ENCODE assay signal across 28 cellular contexts in genomic region chr10:11806706-11807105, GRCh38.
"Had no signal": no experiment of that assay in that cellular context is flagged by ENCODE, and none has a peak within 500 bp of the region (broad histone marks: within the 10 kb centered on the region; RNA-seq: fewer than 3 reads in every experiment).

No MANE protein-coding gene starts in this region.

- H3K9me3 ChIP-seq: heart left ventricle, lower lobe of right lung, mucosa of descending colon, pancreas, prostate gland, spleen, tibial nerve, upper lobe of left lung had no signal

- FAIRE-seq: pancreas, small intestine had no signal

- H3K4me3 ChIP-seq: heart left ventricle, hepatocyte, lower lobe of right lung, mucosa of descending colon, pancreas, prostate gland, spleen, tibial nerve, upper lobe of left lung had no signal

- H3K36me3 Mint-ChIP-seq: naive thymus-derived CD8-positive, alpha-beta T cell; stimulated activated memory B cell treated with anti-CD40 and anti-IgM and Interleukin-4, amounts not matched to agents 10 μg/mL and 1 μg/mL and 100 μg/mL, for 72 hours had no signal

- DNase-seq: heart left ventricle; islet precursor cell; lower lobe of right lung; mammary epithelial cell; mesenchymal stem cell; midbrain; mucosa of descending colon; naive thymus-derived CD8-positive, alpha-beta T cell; nucleus accumbens; pancreas; posterior cingulate gyrus; retina; right cardiac atrium; small intestine; spleen; stimulated activated CD4-positive, alpha-beta T cell treated with anti-CD3 and anti-CD28 coated beads, Interleukin-4, amount 100 ng/mL, for 24 hours; stimulated activated naive CD4-positive, alpha-beta T cell treated with Interleukin-2 at 50 U/mL for 16 hours; stimulated activated naive CD8-positive, alpha-beta T cell treated with anti-CD3 and anti-CD28 coated beads, Interleukin-15, amount 100 ng/mL, for 72 hours; substantia nigra; upper lobe of left lung had no signal

- H3K27me3 ChIP-seq: heart left ventricle, hepatocyte, pancreas, spleen, tibial nerve, upper lobe of left lung had no signal

- H3K36me3 ChIP-seq: heart left ventricle, lower lobe of right lung, pancreas, prostate gland, spleen, tibial nerve, upper lobe of left lung had no signal

- H3K27ac Mint-ChIP-seq: naive thymus-derived CD8-positive, alpha-beta T cell; stimulated activated memory B cell treated with anti-CD40 and anti-IgM and Interleukin-4, amounts not matched to agents 10 μg/mL and 1 μg/mL and 100 μg/mL, for 72 hours; stimulated activated naive CD8-positive, alpha-beta T cell treated with anti-CD3 and anti-CD28 coated beads, Interleukin-15, amount 100 ng/mL, for 72 hours had no signal

- H2AFZ ChIP-seq: hepatocyte had no signal

- H3K79me2 ChIP-seq: hepatocyte had no signal

- H3K4me3 Mint-ChIP-seq: naive thymus-derived CD8-positive, alpha-beta T cell; nephron; neural crest cell; stimulated activated memory B cell treated with anti-CD40 and anti-IgM and Interleukin-4, amounts not matched to agents 10 μg/mL and 1 μg/mL and 100 μg/mL, for 72 hours; stimulated activated naive CD8-positive, alpha-beta T cell treated with anti-CD3 and anti-CD28 coated beads, Interleukin-15, amount 100 ng/mL, for 72 hours had no signal

- H3K4me2 ChIP-seq: hepatocyte had no signal

- H3K27ac ChIP-seq: heart left ventricle, hepatocyte, lower lobe of right lung, pancreas, prostate gland, spleen, tibial nerve, upper lobe of left lung had no signal

- H3K4me1 Mint-ChIP-seq: naive thymus-derived CD8-positive, alpha-beta T cell; stimulated activated memory B cell treated with anti-CD40 and anti-IgM and Interleukin-4, amounts not matched to agents 10 μg/mL and 1 μg/mL and 100 μg/mL, for 72 hours; stimulated activated naive CD8-positive, alpha-beta T cell treated with anti-CD3 and anti-CD28 coated beads, Interleukin-15, amount 100 ng/mL, for 72 hours had no signal

- H3K4me1 ChIP-seq: heart left ventricle, lower lobe of right lung, pancreas, prostate gland, tibial nerve had no signal

- ATAC-seq: heart left ventricle; left lobe of liver; mucosa of descending colon; naive thymus-derived CD8-positive, alpha-beta T cell; pancreas; right cardiac atrium; sciatic nerve; stimulated activated memory B cell treated with anti-CD40 and anti-IgM and Interleukin-4, amounts not matched to agents 10 μg/mL and 1 μg/mL and 100 μg/mL, for 72 hours; stimulated activated naive CD8-positive, alpha-beta T cell treated with anti-CD3 and anti-CD28 coated beads, Interleukin-15, amount 100 ng/mL, for 72 hours had no signal

- H3K9me3 Mint-ChIP-seq: naive thymus-derived CD8-positive, alpha-beta T cell; nephron; neural crest cell; stimulated activated memory B cell treated with anti-CD40 and anti-IgM and Interleukin-4, amounts not matched to agents 10 μg/mL and 1 μg/mL and 100 μg/mL, for 72 hours; stimulated activated naive CD8-positive, alpha-beta T cell treated with anti-CD3 and anti-CD28 coated beads, Interleukin-15, amount 100 ng/mL, for 72 hours had no signal
